1 cellular context compared by ENCODE assay signal in the genomic region with DNA sequence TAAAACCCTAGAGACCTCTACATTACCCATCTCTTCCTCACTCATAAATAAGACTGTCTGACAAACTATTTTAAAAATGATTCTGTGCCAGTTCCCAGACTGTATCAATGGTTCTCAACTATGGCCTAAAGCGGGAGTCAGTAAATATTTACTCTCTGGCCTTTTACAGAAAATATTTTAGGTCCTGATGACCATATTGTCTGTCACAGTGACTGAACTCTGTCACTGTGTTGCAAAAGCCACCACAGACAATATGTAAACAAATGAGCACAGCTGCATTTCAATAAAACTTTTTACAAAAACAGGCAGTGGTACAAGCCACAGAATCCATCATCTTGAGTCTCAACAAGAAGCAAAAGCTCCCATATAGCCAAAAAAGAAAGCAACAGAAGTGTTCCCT.
TF ChIP-seq lines count a peak whose summit lies in the region.

No MANE protein-coding gene starts in this region.

TF ChIP-seq in HepG2, 621 proteins besides CTCF, POLR2A, EP300 and RAD21 (continued from another document and continues in another):
- TF ChIP-seq, protein P1, sequence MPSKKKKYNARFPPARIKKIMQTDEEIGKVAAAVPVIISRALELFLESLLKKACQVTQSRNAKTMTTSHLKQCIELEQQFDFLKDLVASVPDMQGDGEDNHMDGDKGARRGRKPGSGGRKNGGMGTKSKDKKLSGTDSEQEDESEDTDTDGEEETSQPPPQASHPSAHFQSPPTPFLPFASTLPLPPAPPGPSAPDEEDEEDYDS (CRISPR knock-in tag; IDR thresholded peaks at IDR 0.05): 0 out of 2 replicates have a peak, but pooled peaks have one; percentile 15
- TF ChIP-seq, protein P2, sequence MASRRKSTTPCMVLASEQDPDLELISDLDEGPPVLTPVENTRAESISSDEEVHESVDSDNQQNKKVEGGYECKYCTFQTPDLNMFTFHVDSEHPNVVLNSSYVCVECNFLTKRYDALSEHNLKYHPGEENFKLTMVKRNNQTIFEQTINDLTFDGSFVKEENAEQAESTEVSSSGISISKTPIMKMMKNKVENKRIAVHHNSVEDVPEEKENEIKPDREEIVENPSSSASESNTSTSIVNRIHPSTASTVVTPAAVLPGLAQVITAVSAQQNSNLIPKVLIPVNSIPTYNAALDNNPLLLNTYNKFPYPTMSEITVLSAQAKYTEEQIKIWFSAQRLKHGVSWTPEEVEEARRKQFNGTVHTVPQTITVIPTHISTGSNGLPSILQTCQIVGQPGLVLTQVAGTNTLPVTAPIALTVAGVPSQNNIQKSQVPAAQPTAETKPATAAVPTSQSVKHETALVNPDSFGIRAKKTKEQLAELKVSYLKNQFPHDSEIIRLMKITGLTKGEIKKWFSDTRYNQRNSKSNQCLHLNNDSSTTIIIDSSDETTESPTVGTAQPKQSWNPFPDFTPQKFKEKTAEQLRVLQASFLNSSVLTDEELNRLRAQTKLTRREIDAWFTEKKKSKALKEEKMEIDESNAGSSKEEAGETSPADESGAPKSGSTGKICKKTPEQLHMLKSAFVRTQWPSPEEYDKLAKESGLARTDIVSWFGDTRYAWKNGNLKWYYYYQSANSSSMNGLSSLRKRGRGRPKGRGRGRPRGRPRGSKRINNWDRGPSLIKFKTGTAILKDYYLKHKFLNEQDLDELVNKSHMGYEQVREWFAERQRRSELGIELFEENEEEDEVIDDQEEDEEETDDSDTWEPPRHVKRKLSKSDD (CRISPR knock-in tag; IDR thresholded peaks at IDR 0.05; ENCODE audit: low read depth): no peak
- TF ChIP-seq, protein P3, sequence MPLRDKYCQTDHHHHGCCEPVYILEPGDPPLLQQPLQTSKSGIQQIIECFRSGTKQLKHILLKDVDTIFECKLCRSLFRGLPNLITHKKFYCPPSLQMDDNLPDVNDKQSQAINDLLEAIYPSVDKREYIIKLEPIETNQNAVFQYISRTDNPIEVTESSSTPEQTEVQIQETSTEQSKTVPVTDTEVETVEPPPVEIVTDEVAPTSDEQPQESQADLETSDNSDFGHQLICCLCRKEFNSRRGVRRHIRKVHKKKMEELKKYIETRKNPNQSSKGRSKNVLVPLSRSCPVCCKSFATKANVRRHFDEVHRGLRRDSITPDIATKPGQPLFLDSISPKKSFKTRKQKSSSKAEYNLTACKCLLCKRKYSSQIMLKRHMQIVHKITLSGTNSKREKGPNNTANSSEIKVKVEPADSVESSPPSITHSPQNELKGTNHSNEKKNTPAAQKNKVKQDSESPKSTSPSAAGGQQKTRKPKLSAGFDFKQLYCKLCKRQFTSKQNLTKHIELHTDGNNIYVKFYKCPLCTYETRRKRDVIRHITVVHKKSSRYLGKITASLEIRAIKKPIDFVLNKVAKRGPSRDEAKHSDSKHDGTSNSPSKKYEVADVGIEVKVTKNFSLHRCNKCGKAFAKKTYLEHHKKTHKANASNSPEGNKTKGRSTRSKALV (CRISPR knock-in tag; IDR thresholded peaks at IDR 0.05): no peak
- TF ChIP-seq, protein P4, sequence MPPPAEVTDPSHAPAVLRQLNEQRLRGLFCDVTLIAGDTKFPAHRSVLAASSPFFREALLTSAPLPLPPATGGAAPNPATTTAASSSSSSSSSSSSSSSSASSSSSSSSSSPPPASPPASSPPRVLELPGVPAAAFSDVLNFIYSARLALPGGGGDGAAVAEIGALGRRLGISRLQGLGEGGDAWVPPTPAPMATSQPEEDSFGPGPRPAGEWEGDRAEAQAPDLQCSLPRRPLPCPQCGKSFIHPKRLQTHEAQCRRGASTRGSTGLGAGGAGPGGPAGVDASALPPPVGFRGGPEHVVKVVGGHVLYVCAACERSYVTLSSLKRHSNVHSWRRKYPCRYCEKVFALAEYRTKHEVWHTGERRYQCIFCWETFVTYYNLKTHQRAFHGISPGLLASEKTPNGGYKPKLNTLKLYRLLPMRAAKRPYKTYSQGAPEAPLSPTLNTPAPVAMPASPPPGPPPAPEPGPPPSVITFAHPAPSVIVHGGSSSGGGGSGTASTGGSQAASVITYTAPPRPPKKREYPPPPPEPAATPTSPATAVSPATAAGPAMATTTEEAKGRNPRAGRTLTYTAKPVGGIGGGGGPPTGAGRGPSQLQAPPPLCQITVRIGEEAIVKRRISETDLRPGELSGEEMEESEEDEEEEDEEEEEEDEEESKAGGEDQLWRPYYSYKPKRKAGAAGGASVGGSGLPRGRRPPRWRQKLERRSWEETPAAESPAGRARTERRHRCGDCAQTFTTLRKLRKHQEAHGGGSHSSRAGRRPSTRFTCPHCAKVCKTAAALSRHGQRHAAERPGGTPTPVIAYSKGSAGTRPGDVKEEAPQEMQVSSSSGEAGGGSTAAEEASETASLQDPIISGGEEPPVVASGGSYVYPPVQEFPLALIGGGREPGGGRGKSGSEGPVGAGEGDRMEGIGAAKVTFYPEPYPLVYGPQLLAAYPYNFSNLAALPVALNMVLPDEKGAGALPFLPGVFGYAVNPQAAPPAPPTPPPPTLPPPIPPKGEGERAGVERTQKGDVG (CRISPR knock-in tag; IDR thresholded peaks at IDR 0.05; ENCODE audit: borderline replicate concordance): no peak
- TF ChIP-seq MBD4 (IDR thresholded peaks at IDR 0.05; ENCODE audit: borderline replicate concordance, low read length): peak; percentile 77; the same call in 1 of the 2 replicates
- TF ChIP-seq, protein P5, sequence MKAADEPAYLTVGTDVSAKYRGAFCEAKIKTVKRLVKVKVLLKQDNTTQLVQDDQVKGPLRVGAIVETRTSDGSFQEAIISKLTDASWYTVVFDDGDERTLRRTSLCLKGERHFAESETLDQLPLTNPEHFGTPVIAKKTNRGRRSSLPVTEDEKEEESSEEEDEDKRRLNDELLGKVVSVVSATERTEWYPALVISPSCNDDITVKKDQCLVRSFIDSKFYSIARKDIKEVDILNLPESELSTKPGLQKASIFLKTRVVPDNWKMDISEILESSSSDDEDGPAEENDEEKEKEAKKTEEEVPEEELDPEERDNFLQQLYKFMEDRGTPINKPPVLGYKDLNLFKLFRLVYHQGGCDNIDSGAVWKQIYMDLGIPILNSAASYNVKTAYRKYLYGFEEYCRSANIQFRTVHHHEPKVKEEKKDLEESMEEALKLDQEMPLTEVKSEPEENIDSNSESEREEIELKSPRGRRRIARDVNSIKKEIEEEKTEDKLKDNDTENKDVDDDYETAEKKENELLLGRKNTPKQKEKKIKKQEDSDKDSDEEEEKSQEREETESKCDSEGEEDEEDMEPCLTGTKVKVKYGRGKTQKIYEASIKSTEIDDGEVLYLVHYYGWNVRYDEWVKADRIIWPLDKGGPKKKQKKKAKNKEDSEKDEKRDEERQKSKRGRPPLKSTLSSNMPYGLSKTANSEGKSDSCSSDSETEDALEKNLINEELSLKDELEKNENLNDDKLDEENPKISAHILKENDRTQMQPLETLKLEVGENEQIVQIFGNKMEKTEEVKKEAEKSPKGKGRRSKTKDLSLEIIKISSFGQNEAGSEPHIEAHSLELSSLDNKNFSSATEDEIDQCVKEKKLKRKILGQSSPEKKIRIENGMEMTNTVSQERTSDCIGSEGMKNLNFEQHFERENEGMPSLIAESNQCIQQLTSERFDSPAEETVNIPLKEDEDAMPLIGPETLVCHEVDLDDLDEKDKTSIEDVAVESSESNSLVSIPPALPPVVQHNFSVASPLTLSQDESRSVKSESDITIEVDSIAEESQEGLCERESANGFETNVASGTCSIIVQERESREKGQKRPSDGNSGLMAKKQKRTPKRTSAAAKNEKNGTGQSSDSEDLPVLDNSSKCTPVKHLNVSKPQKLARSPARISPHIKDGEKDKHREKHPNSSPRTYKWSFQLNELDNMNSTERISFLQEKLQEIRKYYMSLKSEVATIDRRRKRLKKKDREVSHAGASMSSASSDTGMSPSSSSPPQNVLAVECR (CRISPR knock-in tag; IDR thresholded peaks at IDR 0.05; ENCODE audit: borderline replicate concordance): peak; percentile 24; the same call in 1 of the 2 replicates
- TF ChIP-seq AHR (CRISPR knock-in tag; IDR thresholded peaks at IDR 0.05): no peak
- no peak for TF ChIP-seq ZNF253 (CRISPR knock-in tag; IDR thresholded peaks at IDR 0.05; ENCODE audit: borderline replicate concordance)
- TF ChIP-seq THAP11 (CRISPR knock-in tag; IDR thresholded peaks at IDR 0.05): peak; percentile 25; the same call in 1 of the 2 replicates
- peak; percentile 83 for TF ChIP-seq TBL1XR1 (IDR thresholded peaks at IDR 0.05; ENCODE audit: borderline replicate concordance, low read length, partially characterized antibody)
- peak; percentile 65; the same call in 1 of the 2 replicates for TF ChIP-seq ZNF124 (CRISPR knock-in tag; IDR thresholded peaks at IDR 0.05)
- no peak; the same call in 1 of the 2 replicates for TF ChIP-seq ZKSCAN8 (CRISPR knock-in tag; IDR thresholded peaks at IDR 0.05; ENCODE audit: borderline replicate concordance)
- peak; percentile 77; the same call in 1 of the 2 replicates for TF ChIP-seq POGZ (CRISPR knock-in tag; IDR thresholded peaks at IDR 0.05)
- no peak for TF ChIP-seq RBM22 (optimal IDR thresholded peaks at IDR 0.05; ENCODE audit: low read length)
- TF ChIP-seq, protein P6, sequence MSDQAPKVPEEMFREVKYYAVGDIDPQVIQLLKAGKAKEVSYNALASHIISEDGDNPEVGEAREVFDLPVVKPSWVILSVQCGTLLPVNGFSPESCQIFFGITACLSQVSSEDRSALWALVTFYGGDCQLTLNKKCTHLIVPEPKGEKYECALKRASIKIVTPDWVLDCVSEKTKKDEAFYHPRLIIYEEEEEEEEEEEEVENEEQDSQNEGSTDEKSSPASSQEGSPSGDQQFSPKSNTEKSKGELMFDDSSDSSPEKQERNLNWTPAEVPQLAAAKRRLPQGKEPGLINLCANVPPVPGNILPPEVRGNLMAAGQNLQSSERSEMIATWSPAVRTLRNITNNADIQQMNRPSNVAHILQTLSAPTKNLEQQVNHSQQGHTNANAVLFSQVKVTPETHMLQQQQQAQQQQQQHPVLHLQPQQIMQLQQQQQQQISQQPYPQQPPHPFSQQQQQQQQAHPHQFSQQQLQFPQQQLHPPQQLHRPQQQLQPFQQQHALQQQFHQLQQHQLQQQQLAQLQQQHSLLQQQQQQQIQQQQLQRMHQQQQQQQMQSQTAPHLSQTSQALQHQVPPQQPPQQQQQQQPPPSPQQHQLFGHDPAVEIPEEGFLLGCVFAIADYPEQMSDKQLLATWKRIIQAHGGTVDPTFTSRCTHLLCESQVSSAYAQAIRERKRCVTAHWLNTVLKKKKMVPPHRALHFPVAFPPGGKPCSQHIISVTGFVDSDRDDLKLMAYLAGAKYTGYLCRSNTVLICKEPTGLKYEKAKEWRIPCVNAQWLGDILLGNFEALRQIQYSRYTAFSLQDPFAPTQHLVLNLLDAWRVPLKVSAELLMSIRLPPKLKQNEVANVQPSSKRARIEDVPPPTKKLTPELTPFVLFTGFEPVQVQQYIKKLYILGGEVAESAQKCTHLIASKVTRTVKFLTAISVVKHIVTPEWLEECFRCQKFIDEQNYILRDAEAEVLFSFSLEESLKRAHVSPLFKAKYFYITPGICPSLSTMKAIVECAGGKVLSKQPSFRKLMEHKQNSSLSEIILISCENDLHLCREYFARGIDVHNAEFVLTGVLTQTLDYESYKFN (CRISPR knock-in tag; conservative IDR thresholded peaks at IDR 0.05): peak; percentile 92
- TF ChIP-seq, protein P7, sequence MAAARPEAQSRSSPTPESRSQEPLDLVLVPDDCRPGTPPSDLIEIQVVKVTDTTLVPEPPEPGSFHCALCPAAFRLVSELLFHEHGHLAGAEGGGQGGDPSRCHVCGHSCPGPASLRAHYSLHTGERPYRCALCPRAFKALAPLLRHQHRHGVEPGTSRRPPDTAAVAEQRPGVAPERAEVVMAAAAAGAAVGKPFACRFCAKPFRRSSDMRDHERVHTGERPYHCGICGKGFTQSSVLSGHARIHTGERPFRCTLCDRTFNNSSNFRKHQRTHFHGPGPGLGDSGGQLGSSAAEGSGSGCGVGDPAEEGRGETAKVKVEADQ (CRISPR knock-in tag; IDR thresholded peaks at IDR 0.05; ENCODE audit: borderline replicate concordance): no peak
- peak; percentile 92; the same call in 1 of the 2 replicates for TF ChIP-seq FOXO1 (CRISPR knock-in tag; IDR thresholded peaks at IDR 0.05)
- TF ChIP-seq ZC3H4 (CRISPR knock-in tag; IDR thresholded peaks at IDR 0.05; ENCODE audit: borderline replicate concordance): no peak
- 0 out of 2 replicates have a peak, but pooled peaks have one; percentile 28 for TF ChIP-seq NR2F6 (IDR thresholded peaks at IDR 0.05)
- TF ChIP-seq NR2F6 (CRISPR knock-in tag; IDR thresholded peaks at IDR 0.05): peak; percentile 61; the same call in 1 of the 2 replicates
- no peak for TF ChIP-seq SIN3B (IDR thresholded peaks at IDR 0.05; ENCODE audit: low read length)
- no peak for TF ChIP-seq ZNF678 (CRISPR knock-in tag; IDR thresholded peaks at IDR 0.05)
- TF ChIP-seq ZBTB20 (CRISPR knock-in tag; IDR thresholded peaks at IDR 0.05; ENCODE audit: borderline replicate concordance, low read depth): 0 out of 2 replicates have a peak, but pooled peaks have one; percentile 37
- TF ChIP-seq, protein P8, sequence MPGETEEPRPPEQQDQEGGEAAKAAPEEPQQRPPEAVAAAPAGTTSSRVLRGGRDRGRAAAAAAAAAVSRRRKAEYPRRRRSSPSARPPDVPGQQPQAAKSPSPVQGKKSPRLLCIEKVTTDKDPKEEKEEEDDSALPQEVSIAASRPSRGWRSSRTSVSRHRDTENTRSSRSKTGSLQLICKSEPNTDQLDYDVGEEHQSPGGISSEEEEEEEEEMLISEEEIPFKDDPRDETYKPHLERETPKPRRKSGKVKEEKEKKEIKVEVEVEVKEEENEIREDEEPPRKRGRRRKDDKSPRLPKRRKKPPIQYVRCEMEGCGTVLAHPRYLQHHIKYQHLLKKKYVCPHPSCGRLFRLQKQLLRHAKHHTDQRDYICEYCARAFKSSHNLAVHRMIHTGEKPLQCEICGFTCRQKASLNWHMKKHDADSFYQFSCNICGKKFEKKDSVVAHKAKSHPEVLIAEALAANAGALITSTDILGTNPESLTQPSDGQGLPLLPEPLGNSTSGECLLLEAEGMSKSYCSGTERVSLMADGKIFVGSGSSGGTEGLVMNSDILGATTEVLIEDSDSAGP (CRISPR knock-in tag; IDR thresholded peaks at IDR 0.05; ENCODE audit: borderline replicate concordance): no peak
- TF ChIP-seq SAP130 (CRISPR knock-in tag; IDR thresholded peaks at IDR 0.05; ENCODE audit: low read depth): peak; percentile 88
- TF ChIP-seq HNF4G (IDR thresholded peaks at IDR 0.05; ENCODE audit: borderline replicate concordance, low read depth, low read length): peak; percentile 73; the same call in 1 of the 2 replicates
- 0 out of 2 replicates have a peak, but pooled peaks have one; percentile 29 for TF ChIP-seq HNF4G (CRISPR knock-in tag; IDR thresholded peaks at IDR 0.05; ENCODE audit: borderline replicate concordance, low read depth)
- no peak for TF ChIP-seq ZNF577 (CRISPR knock-in tag; IDR thresholded peaks at IDR 0.05; ENCODE audit: borderline replicate concordance, low read depth)
- TF ChIP-seq SIX4 (CRISPR knock-in tag; IDR thresholded peaks at IDR 0.05): peak; percentile 58; the same call in 1 of the 2 replicates
- TF ChIP-seq, protein P9, sequence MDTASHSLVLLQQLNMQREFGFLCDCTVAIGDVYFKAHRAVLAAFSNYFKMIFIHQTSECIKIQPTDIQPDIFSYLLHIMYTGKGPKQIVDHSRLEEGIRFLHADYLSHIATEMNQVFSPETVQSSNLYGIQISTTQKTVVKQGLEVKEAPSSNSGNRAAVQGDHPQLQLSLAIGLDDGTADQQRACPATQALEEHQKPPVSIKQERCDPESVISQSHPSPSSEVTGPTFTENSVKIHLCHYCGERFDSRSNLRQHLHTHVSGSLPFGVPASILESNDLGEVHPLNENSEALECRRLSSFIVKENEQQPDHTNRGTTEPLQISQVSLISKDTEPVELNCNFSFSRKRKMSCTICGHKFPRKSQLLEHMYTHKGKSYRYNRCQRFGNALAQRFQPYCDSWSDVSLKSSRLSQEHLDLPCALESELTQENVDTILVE (CRISPR knock-in tag; IDR thresholded peaks at IDR 0.05): 0 out of 2 replicates have a peak, but pooled peaks have one; percentile 42
- no peak for TF ChIP-seq RBAK (CRISPR knock-in tag; IDR thresholded peaks at IDR 0.05)
- TF ChIP-seq ZNF260 (CRISPR knock-in tag; IDR thresholded peaks at IDR 0.05; ENCODE audit: borderline replicate concordance, low read depth): no peak
